ENCODE assay signal across 8 cellular contexts in genomic region chrX:70452143-70452733, GRCh38. TPM values are rescaled to one million over a fixed set of nuclear protein-coding genes. Genes with fewer than 3 reads are reported as not detected.
DNase-seq lines count a peak whose midpoint lies in the region; ATAC-seq and TF ChIP-seq lines count a peak whose summit lies in the region.

No MANE protein-coding gene starts in this region.

- peak; percentile 74 for TF ChIP-seq CTCF in type B pancreatic cell (conservative IDR thresholded peaks at IDR 0.05)

- DNase-seq in NCI-H1417 (lab: John Stamatoyannopoulos, UW): peak; percentile 33 to 62 (median 62)
- DNase-seq in NCI-H1417 treated with DMSO at 0.1 percent for 48 hours (lab: John Stamatoyannopoulos, UW): no peak
- DNase-seq in NCI-H460 (ENCODE audit: extremely low read depth, low read depth): peak; percentile 49
- DNase-seq in activated T-cell treated with anti-CD3 and anti-CD28 coated beads for 4 hours: peak; percentile 41
- peak in 8 of 10 donors; percentile 16 to 55 (median 45) for DNase-seq in naive thymus-derived CD8-positive, alpha-beta T cell
- DNase-seq in type B pancreatic cell (ENCODE audit: extremely low spot score, unreplicated experiment): no peak

- H3K4me3 Mint-ChIP-seq in naive thymus-derived CD8-positive, alpha-beta T cell: peak overlapping the region; percentile 80 to 97 (median 90)
- peak overlapping the region; percentile 94 for H3K4me3 Mint-ChIP-seq in type B pancreatic cell

- no peaks in the 10 kb centered on the region for H3K27me3 Mint-ChIP-seq in naive thymus-derived CD8-positive, alpha-beta T cell
- no peaks in the 10 kb centered on the region for H3K27me3 Mint-ChIP-seq in type B pancreatic cell

- peak; percentile 55 for ATAC-seq in HG02938 (IDR thresholded peaks at IDR 0.05; ENCODE audit: unreplicated experiment)
- ATAC-seq in esophagus mucosa: peak; percentile 75
- ATAC-seq in naive thymus-derived CD8-positive, alpha-beta T cell: peak; percentile 46 to 50

- no peaks in the 10 kb centered on the region for H3K36me3 Mint-ChIP-seq in naive thymus-derived CD8-positive, alpha-beta T cell
- H3K36me3 Mint-ChIP-seq in type B pancreatic cell: peaks cover 11% of the 10 kb centered on the region

- peak overlapping the region; percentile 20 to 92 (median 84) for H3K27ac Mint-ChIP-seq in naive thymus-derived CD8-positive, alpha-beta T cell
- peak overlapping the region; percentile 93 for H3K27ac Mint-ChIP-seq in type B pancreatic cell

- H3K4me1 Mint-ChIP-seq in naive thymus-derived CD8-positive, alpha-beta T cell: peaks cover 16 to 48% (median 38%) of the 10 kb centered on the region in 4 donors
- peaks cover 11% of the 10 kb centered on the region for H3K4me1 Mint-ChIP-seq in type B pancreatic cell (ENCODE audit: unreplicated experiment)

- POLR2A ChIA-PET in naive thymus-derived CD8-positive, alpha-beta T cell (lab: Charles Lee): interaction anchor here (1.5 kb wide), 1 partner anchor 18 kb away, joined by 9 read pairs; no protein-coding TSS in a partner anchor

- H3K9me3 Mint-ChIP-seq in naive thymus-derived CD8-positive, alpha-beta T cell: no peaks in the 10 kb centered on the region
- peaks cover 3% of the 10 kb centered on the region for H3K9me3 Mint-ChIP-seq in type B pancreatic cell

RNA-seq across cellular contexts. Expression of gene DLG3, which starts 7.6 kb away (rescaled TPM):
- 21.3 and 24.6 TPM in 2 replicates for total RNA-seq in NCI-H460 (2014; rRNA removed; shearing (Covaris generic))
- polyA plus RNA-seq in NCI-H460 (2014; cell fraction: nucleus; rRNA removed): 13.5 and 17.2 TPM in 2 replicates
- 36.4 TPM for total RNA-seq in esophagus mucosa
- 1 to 10 TPM; 5.6 to 6.7 TPM for total RNA-seq in naive thymus-derived CD8-positive, alpha-beta T cell
- 1 to 10 TPM; 2.3 to 6.3 (median 3.7) TPM for polyA plus RNA-seq in naive thymus-derived CD8-positive, alpha-beta T cell
- 41.8 and 44.9 TPM in 2 replicates for total RNA-seq in type B pancreatic cell (ENCODE audit: low replicate concordance)

RNA-seq across cellular contexts. Expression of gene GDPD2, which starts 29.1 kb away (rescaled TPM):
- not detected in 2 replicates for total RNA-seq in NCI-H460 (2014; rRNA removed; shearing (Covaris generic))
- not detected in 2 replicates for polyA plus RNA-seq in NCI-H460 (2014; cell fraction: nucleus; rRNA removed)
- total RNA-seq in esophagus mucosa (0.96 TPM), type B pancreatic cell (ENCODE audit: low replicate concordance) (2.0 and 4.0 TPM in 2 replicates)
- not detected for total RNA-seq in naive thymus-derived CD8-positive, alpha-beta T cell
- polyA plus RNA-seq in naive thymus-derived CD8-positive, alpha-beta T cell: not detected

Comparison
In these comparisons a context has a peak if more than half of its experiments do, and no peak if none do; other contexts are left out.
1. DNase-seq: peak in NCI-H1417 (3 of 3), NCI-H460 (single experiment), activated T-cell treated with anti-CD3 and anti-CD28 coated beads for 4 hours (single experiment) and naive thymus-derived CD8-positive, alpha-beta T cell (8 of 10); none in NCI-H1417 treated with DMSO at 0.1 percent for 48 hours (single experiment) and type B pancreatic cell (single experiment).
2. Peak in every context shown above with its lines, with median percentiles within 50 percentile points of each other: ATAC-seq.